Comparison of ENCODE assay signal across 1 cellular context in the genomic region with DNA sequence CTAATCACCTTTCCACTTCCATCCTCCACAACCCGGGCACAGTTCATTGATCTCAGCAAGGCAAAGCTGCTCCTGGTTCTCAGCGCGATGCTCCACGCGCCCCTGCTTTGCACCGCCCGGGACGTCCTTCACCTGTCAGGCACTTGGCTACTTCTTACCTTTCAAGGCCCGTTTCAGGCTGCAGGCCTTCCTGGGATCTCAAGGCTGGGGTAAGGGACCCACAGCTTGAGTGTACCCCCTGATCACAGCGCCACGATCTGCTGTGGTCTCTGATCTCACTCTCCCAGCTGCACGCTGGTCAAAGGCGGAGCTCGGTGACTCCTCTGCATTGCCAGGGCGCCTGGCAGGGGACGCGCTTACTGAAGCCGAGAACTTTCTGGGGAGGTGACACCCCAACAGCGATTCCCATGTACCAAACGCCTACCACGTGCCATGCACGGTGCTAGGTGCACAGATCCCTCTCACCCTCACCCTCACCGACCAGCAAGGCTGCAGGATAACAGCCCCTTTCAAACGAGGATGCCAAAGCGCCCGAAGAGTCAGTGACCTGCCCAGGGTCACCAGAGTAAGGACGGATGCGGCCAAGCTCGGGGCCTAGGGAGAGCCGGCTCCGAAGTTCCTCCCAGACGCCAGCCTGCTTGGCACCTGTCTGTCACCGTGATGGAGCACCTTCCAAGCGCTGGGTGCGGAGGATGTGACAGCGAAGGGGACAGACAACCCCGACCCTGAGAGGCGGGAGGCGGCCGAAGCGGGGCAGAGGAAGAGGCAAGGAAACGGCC.
A peak's percentile ranks its signal among the peaks of the same experiment; 100 is the strongest.
TF ChIP-seq lines count a peak whose summit lies in the region.

No MANE protein-coding gene starts in this region.

TF ChIP-seq in HepG2, 621 proteins besides CTCF, POLR2A, EP300 and RAD21 (continued from another document and continues in another):
- TF ChIP-seq HNF4A (CRISPR knock-in tag; IDR thresholded peaks at IDR 0.05) (peak; percentile 45; the same call in 1 of the 2 replicates), PITX1 (CRISPR knock-in tag; IDR thresholded peaks at IDR 0.05) (0 out of 2 replicates have a peak, but pooled peaks have one; percentile 53), KMT2B (CRISPR knock-in tag; IDR thresholded peaks at IDR 0.05) (no peak), HOXA3 (CRISPR knock-in tag; IDR thresholded peaks at IDR 0.05) (peak; percentile 34; the same call in 1 of the 2 replicates), NFE2L1 (CRISPR knock-in tag; IDR thresholded peaks at IDR 0.05; ENCODE audit: borderline replicate concordance) (no peak), HNRNPK (IDR thresholded peaks at IDR 0.05; ENCODE audit: low read depth, low read length, poor library complexity, severe bottlenecking) (no peak), CBX1 (IDR thresholded peaks at IDR 0.05; ENCODE audit: low read depth) (no peak), SIN3B (IDR thresholded peaks at IDR 0.05; ENCODE audit: low read length) (no peak), ZHX2 (IDR thresholded peaks at IDR 0.05; ENCODE audit: low read depth) (no peak), ZHX2 (CRISPR knock-in tag; IDR thresholded peaks at IDR 0.05; ENCODE audit: borderline replicate concordance) (no peak), ZNF644 (CRISPR knock-in tag; IDR thresholded peaks at IDR 0.05; ENCODE audit: low read depth) (no peak), ZNF232 (CRISPR knock-in tag; IDR thresholded peaks at IDR 0.05; ENCODE audit: borderline replicate concordance) (no peak), ZNF30 (CRISPR knock-in tag; IDR thresholded peaks at IDR 0.05) (peak; percentile 88; the same call in 1 of the 2 replicates), ZNF20 (CRISPR knock-in tag; IDR thresholded peaks at IDR 0.05) (no peak), ZFAT (CRISPR knock-in tag; conservative IDR thresholded peaks at IDR 0.05) (no peak), MIER2 (CRISPR knock-in tag; IDR thresholded peaks at IDR 0.05) (no peak), MYNN (CRISPR knock-in tag; IDR thresholded peaks at IDR 0.05; ENCODE audit: low read depth) (no peak), ZNF709 (CRISPR knock-in tag; IDR thresholded peaks at IDR 0.05) (0 out of 2 replicates have a peak, but pooled peaks have one; percentile 35), MEIS1 (CRISPR knock-in tag; IDR thresholded peaks at IDR 0.05; ENCODE audit: borderline replicate concordance) (no peak; the same call in 1 of the 2 replicates), ZBTB42 (CRISPR knock-in tag; IDR thresholded peaks at IDR 0.05) (no peak), GZF1 (CRISPR knock-in tag; IDR thresholded peaks at IDR 0.05) (no peak), SMAD1 (CRISPR knock-in tag; IDR thresholded peaks at IDR 0.05; ENCODE audit: borderline replicate concordance, low read depth) (no peak), EEA1 (CRISPR knock-in tag; IDR thresholded peaks at IDR 0.05; ENCODE audit: borderline replicate concordance) (no peak; the same call in 1 of the 2 replicates), ZNF605 (CRISPR knock-in tag; IDR thresholded peaks at IDR 0.05) (peak; percentile 28; the same call in 1 of the 2 replicates), RAD51 (IDR thresholded peaks at IDR 0.05; ENCODE audit: borderline replicate concordance) (no peak), ZBTB7A (CRISPR knock-in tag; IDR thresholded peaks at IDR 0.05) (no peak; the same call in 1 of the 2 replicates), ZNF780A (CRISPR knock-in tag; IDR thresholded peaks at IDR 0.05) (no peak), ZNF124 (CRISPR knock-in tag; IDR thresholded peaks at IDR 0.05) (no peak), ZFP36 (IDR thresholded peaks at IDR 0.05; ENCODE audit: borderline replicate concordance, low read depth, low read length, partially characterized antibody) (no peak), NCOA1 (CRISPR knock-in tag; IDR thresholded peaks at IDR 0.05) (no peak; the same call in 1 of the 2 replicates), ZNF615 (CRISPR knock-in tag; IDR thresholded peaks at IDR 0.05; ENCODE audit: borderline replicate concordance) (no peak), CBX2 (IDR thresholded peaks at IDR 0.05; ENCODE audit: low read depth, low read length) (no peak), CBX2 (CRISPR knock-in tag; IDR thresholded peaks at IDR 0.05; ENCODE audit: low read depth) (no peak; the same call in 1 of the 2 replicates), ZNF598 (CRISPR knock-in tag; IDR thresholded peaks at IDR 0.05; ENCODE audit: borderline replicate concordance) (no peak), ZNF607 (CRISPR knock-in tag; IDR thresholded peaks at IDR 0.05; ENCODE audit: borderline replicate concordance) (no peak), ZNF292 (CRISPR knock-in tag; IDR thresholded peaks at IDR 0.05; ENCODE audit: borderline replicate concordance, low read depth) (peak; percentile 75; the same call in 1 of the 2 replicates), HOXA7 (CRISPR knock-in tag; IDR thresholded peaks at IDR 0.05) (no peak), GATA4 (IDR thresholded peaks at IDR 0.05; ENCODE audit: borderline replicate concordance, low read depth) (no peak), ZNF580 (CRISPR knock-in tag; IDR thresholded peaks at IDR 0.05; ENCODE audit: borderline replicate concordance, low read depth) (no peak; the same call in 1 of the 2 replicates), HNF4G (IDR thresholded peaks at IDR 0.05; ENCODE audit: borderline replicate concordance, low read depth, low read length) (no peak), HNF4G (CRISPR knock-in tag; IDR thresholded peaks at IDR 0.05; ENCODE audit: borderline replicate concordance, low read depth) (no peak), PPARG (CRISPR knock-in tag; conservative IDR thresholded peaks at IDR 0.05) (no peak)
- TF ChIP-seq, protein P1, sequence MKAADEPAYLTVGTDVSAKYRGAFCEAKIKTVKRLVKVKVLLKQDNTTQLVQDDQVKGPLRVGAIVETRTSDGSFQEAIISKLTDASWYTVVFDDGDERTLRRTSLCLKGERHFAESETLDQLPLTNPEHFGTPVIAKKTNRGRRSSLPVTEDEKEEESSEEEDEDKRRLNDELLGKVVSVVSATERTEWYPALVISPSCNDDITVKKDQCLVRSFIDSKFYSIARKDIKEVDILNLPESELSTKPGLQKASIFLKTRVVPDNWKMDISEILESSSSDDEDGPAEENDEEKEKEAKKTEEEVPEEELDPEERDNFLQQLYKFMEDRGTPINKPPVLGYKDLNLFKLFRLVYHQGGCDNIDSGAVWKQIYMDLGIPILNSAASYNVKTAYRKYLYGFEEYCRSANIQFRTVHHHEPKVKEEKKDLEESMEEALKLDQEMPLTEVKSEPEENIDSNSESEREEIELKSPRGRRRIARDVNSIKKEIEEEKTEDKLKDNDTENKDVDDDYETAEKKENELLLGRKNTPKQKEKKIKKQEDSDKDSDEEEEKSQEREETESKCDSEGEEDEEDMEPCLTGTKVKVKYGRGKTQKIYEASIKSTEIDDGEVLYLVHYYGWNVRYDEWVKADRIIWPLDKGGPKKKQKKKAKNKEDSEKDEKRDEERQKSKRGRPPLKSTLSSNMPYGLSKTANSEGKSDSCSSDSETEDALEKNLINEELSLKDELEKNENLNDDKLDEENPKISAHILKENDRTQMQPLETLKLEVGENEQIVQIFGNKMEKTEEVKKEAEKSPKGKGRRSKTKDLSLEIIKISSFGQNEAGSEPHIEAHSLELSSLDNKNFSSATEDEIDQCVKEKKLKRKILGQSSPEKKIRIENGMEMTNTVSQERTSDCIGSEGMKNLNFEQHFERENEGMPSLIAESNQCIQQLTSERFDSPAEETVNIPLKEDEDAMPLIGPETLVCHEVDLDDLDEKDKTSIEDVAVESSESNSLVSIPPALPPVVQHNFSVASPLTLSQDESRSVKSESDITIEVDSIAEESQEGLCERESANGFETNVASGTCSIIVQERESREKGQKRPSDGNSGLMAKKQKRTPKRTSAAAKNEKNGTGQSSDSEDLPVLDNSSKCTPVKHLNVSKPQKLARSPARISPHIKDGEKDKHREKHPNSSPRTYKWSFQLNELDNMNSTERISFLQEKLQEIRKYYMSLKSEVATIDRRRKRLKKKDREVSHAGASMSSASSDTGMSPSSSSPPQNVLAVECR (CRISPR knock-in tag; IDR thresholded peaks at IDR 0.05; ENCODE audit: borderline replicate concordance): peak; percentile 31; the same call in 1 of the 2 replicates
- TF ChIP-seq, protein P2, sequence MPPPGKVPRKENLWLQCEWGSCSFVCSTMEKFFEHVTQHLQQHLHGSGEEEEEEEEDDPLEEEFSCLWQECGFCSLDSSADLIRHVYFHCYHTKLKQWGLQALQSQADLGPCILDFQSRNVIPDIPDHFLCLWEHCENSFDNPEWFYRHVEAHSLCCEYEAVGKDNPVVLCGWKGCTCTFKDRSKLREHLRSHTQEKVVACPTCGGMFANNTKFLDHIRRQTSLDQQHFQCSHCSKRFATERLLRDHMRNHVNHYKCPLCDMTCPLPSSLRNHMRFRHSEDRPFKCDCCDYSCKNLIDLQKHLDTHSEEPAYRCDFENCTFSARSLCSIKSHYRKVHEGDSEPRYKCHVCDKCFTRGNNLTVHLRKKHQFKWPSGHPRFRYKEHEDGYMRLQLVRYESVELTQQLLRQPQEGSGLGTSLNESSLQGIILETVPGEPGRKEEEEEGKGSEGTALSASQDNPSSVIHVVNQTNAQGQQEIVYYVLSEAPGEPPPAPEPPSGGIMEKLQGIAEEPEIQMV (CRISPR knock-in tag; IDR thresholded peaks at IDR 0.05; ENCODE audit: low read depth): no peak
- TF ChIP-seq, protein P3, sequence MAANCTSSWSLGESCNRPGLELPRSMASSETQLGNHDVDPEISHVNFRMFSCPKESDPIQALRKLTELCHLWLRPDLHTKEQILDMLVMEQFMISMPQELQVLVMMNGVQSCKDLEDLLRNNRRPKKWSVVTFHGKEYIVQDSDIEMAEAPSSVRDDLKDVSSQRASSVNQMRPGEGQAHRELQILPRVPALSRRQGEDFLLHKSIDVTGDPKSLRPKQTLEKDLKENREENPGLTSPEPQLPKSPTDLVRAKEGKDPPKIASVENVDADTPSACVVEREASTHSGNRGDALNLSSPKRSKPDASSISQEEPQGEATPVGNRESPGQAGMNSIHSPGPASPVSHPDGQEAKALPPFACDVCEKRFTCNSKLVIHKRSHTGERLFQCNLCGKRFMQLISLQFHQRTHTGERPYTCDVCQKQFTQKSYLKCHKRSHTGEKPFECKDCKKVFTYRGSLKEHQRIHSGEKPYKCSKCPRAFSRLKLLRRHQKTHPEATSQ (CRISPR knock-in tag; IDR thresholded peaks at IDR 0.05; ENCODE audit: borderline replicate concordance): no peak
- TF ChIP-seq, protein P4, sequence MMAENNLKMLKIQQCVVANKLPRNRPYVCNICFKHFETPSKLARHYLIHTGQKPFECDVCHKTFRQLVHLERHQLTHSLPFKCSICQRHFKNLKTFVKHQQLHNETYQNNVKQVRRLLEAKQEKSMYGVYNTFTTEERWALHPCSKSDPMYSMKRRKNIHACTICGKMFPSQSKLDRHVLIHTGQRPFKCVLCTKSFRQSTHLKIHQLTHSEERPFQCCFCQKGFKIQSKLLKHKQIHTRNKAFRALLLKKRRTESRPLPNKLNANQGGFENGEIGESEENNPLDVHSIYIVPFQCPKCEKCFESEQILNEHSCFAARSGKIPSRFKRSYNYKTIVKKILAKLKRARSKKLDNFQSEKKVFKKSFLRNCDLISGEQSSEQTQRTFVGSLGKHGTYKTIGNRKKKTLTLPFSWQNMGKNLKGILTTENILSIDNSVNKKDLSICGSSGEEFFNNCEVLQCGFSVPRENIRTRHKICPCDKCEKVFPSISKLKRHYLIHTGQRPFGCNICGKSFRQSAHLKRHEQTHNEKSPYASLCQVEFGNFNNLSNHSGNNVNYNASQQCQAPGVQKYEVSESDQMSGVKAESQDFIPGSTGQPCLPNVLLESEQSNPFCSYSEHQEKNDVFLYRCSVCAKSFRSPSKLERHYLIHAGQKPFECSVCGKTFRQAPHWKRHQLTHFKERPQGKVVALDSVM (CRISPR knock-in tag; IDR thresholded peaks at IDR 0.05): no peak
